Comparison of ENCODE assay signal across 13 cellular contexts in genomic region chr6:33781105-33781975, GRCh38. TPM values are rescaled to one million over a fixed set of nuclear protein-coding genes. Genes with fewer than 3 reads are reported as not detected.
DNase-seq lines count a peak whose midpoint lies in the region; ATAC-seq and TF ChIP-seq lines count a peak whose summit lies in the region.
"Had no signal": no experiment of that assay in that cellular context is flagged by ENCODE, and none has a peak within 500 bp of the region (broad histone marks: within the 10 kb centered on the region; RNA-seq: fewer than 3 reads in every experiment).

No MANE protein-coding gene starts in this region.

- peak overlapping the region; percentile 41; the same call in 1 of the 2 replicates for H3K4me2 ChIP-seq in BLaER1

- H3K4me3 ChIP-seq in BLaER1 (no peak overlapping the region), left lung (no peak overlapping the region)

- peak overlapping the region; percentile 76 for H3K27ac Mint-ChIP-seq in chondrocyte (ENCODE audit: unreplicated experiment)
- H3K27ac Mint-ChIP-seq: dendritic cell treated with granulocyte-macrophage colony-stimulating factor and Interleukin-4, amounts not matched to agents 40 ng/mL and 50 ng/mL, for 4 days had no signal

- H3K27me3 Mint-ChIP-seq in chondrocyte (ENCODE audit: low read depth), result no peaks in the 10 kb centered on the region
- H3K27me3 Mint-ChIP-seq: dendritic cell treated with granulocyte-macrophage colony-stimulating factor and Interleukin-4, amounts not matched to agents 40 ng/mL and 50 ng/mL, for 4 days had no signal

- H3K4me1 ChIP-seq in BLaER1, result peaks cover 47% of the 10 kb centered on the region
- peaks cover under 1 to 27% of the 10 kb centered on the region in 2 donors for H3K4me1 ChIP-seq in left lung

- no peak for TF ChIP-seq CTCF in chondrocyte (IDR thresholded peaks at IDR 0.05)
- no peak for TF ChIP-seq CTCF in left lung (IDR thresholded peaks at IDR 0.05)

- DNase-seq in chondrocyte (ENCODE audit: low spot score), result no peak
- DNase-seq in left lung, result peak in 1 of 2 donors; percentile 69
- no peak for DNase-seq in caudate nucleus (lab: John Stamatoyannopoulos, UW)
- no peak for DNase-seq in hippocampal formation (lab: John Stamatoyannopoulos, UW)
- DNase-seq: activated CD4-positive, alpha-beta T cell treated with anti-CD3 and anti-CD28 coated beads for 48 hours; NCI-H69 had no signal

- H3K9me3 ChIP-seq in BLaER1, result no peaks in the 10 kb centered on the region
- H3K9me3 ChIP-seq in left lung, result no peaks in the 10 kb centered on the region

- no peaks in the 10 kb centered on the region for H3K9me3 Mint-ChIP-seq in chondrocyte (ENCODE audit: low read depth)
- H3K9me3 Mint-ChIP-seq: dendritic cell treated with granulocyte-macrophage colony-stimulating factor and Interleukin-4, amounts not matched to agents 40 ng/mL and 50 ng/mL, for 4 days had no signal

- H3K4me1 Mint-ChIP-seq in chondrocyte (ENCODE audit: low read depth), result peaks cover 39% of the 10 kb centered on the region

- H3K4me3 Mint-ChIP-seq in chondrocyte (ENCODE audit: unreplicated experiment), result no peak overlapping the region
- H3K4me3 Mint-ChIP-seq: dendritic cell treated with granulocyte-macrophage colony-stimulating factor and Interleukin-4, amounts not matched to agents 40 ng/mL and 50 ng/mL, for 4 days had no signal

- peak overlapping the region; percentile 32; the same call in 1 of the 2 replicates for H3K9ac ChIP-seq in BLaER1

- peaks cover 65% of the 10 kb centered on the region for H4K20me1 ChIP-seq in BLaER1

- H3K27me3 ChIP-seq in BLaER1, result no peaks in the 10 kb centered on the region
- no peaks in the 10 kb centered on the region for H3K27me3 ChIP-seq in left lung

- TF ChIP-seq RAD21 in Ishikawa (IDR thresholded peaks at IDR 0.05; ENCODE audit: low read depth), result no peak

- peaks cover 45% of the 10 kb centered on the region for H3K36me3 Mint-ChIP-seq in chondrocyte (ENCODE audit: low read depth)

- intact Hi-C loops in left lung (cut with DNase I), result no loop called here

- H3K36me3 ChIP-seq in BLaER1, result peaks cover 99% of the 10 kb centered on the region
- H3K36me3 ChIP-seq in left lung, result peaks cover 6 to 91% of the 10 kb centered on the region in 2 donors

- peak; percentile 38 for ATAC-seq in left lung
- ATAC-seq in HG02970 (IDR thresholded peaks at IDR 0.05; ENCODE audit: low FRiP score, unreplicated experiment), result no peak
- no peak for ATAC-seq in HG02840 (IDR thresholded peaks at IDR 0.05; ENCODE audit: low FRiP score, unreplicated experiment)

- peak; percentile 97 for TF ChIP-seq EP300 in Ishikawa (IDR thresholded peaks at IDR 0.05; ENCODE audit: borderline replicate concordance)

- H3K27ac ChIP-seq in BLaER1, result no peak overlapping the region
- H3K27ac ChIP-seq in left lung, result no peak overlapping the region
- H3K27ac ChIP-seq in caudate nucleus (ENCODE audit: low read depth, low read length), result no peak overlapping the region
- H3K27ac ChIP-seq: HL-60 had no signal

TF ChIP-seq in Ishikawa, 13 proteins besides CTCF, POLR2A, EP300 and RAD21:
- peak; percentile 89 for TF ChIP-seq FOXM1 (IDR thresholded peaks at IDR 0.05; ENCODE audit: borderline replicate concordance, low read depth)
- TF ChIP-seq YY1 (IDR thresholded peaks at IDR 0.05; ENCODE audit: low read depth), result peak; percentile 68; the same call in 1 of the 2 replicates
- TF ChIP-seq, protein P1, sequence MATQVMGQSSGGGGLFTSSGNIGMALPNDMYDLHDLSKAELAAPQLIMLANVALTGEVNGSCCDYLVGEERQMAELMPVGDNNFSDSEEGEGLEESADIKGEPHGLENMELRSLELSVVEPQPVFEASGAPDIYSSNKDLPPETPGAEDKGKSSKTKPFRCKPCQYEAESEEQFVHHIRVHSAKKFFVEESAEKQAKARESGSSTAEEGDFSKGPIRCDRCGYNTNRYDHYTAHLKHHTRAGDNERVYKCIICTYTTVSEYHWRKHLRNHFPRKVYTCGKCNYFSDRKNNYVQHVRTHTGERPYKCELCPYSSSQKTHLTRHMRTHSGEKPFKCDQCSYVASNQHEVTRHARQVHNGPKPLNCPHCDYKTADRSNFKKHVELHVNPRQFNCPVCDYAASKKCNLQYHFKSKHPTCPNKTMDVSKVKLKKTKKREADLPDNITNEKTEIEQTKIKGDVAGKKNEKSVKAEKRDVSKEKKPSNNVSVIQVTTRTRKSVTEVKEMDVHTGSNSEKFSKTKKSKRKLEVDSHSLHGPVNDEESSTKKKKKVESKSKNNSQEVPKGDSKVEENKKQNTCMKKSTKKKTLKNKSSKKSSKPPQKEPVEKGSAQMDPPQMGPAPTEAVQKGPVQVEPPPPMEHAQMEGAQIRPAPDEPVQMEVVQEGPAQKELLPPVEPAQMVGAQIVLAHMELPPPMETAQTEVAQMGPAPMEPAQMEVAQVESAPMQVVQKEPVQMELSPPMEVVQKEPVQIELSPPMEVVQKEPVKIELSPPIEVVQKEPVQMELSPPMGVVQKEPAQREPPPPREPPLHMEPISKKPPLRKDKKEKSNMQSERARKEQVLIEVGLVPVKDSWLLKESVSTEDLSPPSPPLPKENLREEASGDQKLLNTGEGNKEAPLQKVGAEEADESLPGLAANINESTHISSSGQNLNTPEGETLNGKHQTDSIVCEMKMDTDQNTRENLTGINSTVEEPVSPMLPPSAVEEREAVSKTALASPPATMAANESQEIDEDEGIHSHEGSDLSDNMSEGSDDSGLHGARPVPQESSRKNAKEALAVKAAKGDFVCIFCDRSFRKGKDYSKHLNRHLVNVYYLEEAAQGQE (IDR thresholded peaks at IDR 0.05; ENCODE audit: low read depth), result no peak
- TF ChIP-seq TAF1 (IDR thresholded peaks at IDR 0.05; ENCODE audit: low read depth), result no peak
- TF ChIP-seq CEBPB (IDR thresholded peaks at IDR 0.05), result no peak
- TF ChIP-seq MAX (IDR thresholded peaks at IDR 0.05), result peak; percentile 81
- peak; percentile 95 for TF ChIP-seq ZBTB7A (IDR thresholded peaks at IDR 0.05; ENCODE audit: low read depth)
- TF ChIP-seq TCF12 (IDR thresholded peaks at IDR 0.05; ENCODE audit: low read depth), result peak; percentile 97
- TF ChIP-seq CREB1 (IDR thresholded peaks at IDR 0.05; ENCODE audit: low read depth), result no peak
- peak; percentile 89 for TF ChIP-seq NFIC (IDR thresholded peaks at IDR 0.05)
- TF ChIP-seq TEAD4 (IDR thresholded peaks at IDR 0.05), result peak; percentile 100

RNA-seq across cellular contexts. Expression of gene LEMD2, which starts 7.6 kb away (rescaled TPM):
- total RNA-seq in chondrocyte, result 57.3 to 61.6 TPM (median 60.1 TPM) in 3 replicates
- 10 to 100 TPM; 47.9 to 57.7 TPM for total RNA-seq in left lung

RNA-seq across cellular contexts. Expression of gene MLN, which starts 22.5 kb away (rescaled TPM):
- not detected in 3 replicates for total RNA-seq in chondrocyte
- not detected for total RNA-seq in left lung
- total RNA-seq: mononuclear cell had no signal

RNA-seq across cellular contexts. Expression of gene IP6K3, which starts 34.6 kb away (rescaled TPM):
- total RNA-seq in chondrocyte (6.1 to 9.0 TPM (median 6.5 TPM) in 3 replicates), left lung (1 to 10 TPM in 1 of 2 donors, under 1 TPM in 1; 0.87 to 3.4 TPM)
- total RNA-seq: mononuclear cell had no signal
